8 cellular contexts compared by ENCODE assay signal in the genomic region with DNA sequence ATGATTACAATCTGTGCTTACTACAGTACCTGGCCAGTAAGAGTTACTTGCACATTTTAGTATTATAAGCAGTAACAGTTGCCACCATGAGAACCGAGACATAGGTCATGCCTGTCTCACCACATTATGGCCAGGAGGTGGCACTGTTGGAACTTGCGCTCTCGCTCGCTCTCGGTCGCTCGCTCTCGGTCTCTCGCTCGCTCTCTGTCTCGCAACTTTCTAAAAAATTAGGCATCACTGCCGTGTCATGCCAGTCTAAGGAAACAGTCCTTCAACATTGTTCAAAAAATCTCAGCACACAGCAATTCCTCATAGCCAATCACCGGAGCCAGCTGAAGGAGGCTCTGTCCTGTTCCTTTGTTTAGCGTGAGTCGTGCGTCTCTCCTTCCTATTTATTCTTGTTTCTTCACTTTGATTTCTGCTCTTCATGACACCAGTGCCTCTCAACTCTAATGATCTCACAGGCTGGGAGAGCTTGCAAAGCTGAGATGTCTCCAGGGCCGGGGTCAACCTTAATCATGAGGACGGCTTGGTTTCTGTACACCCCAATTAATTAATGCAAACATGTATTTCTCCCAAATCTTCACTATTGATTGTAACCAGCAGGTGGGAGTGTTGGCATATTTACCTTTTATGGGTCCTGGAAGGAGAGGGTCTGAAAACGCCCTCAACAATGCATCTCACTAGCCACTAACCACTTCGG. TPM values are rescaled to one million over a fixed set of nuclear protein-coding genes. Genes with fewer than 3 reads are reported as not detected.
DNase-seq lines count a peak whose midpoint lies in the region; TF ChIP-seq lines count a peak whose summit lies in the region.

No MANE protein-coding gene starts in this region.

- no peak overlapping the region for H4K8ac ChIP-seq in neuronal stem cell (ENCODE audit: low read depth, low read length)

- H3K18ac ChIP-seq in neuronal stem cell (ENCODE audit: low read length): no peak overlapping the region

- peak; percentile 79 to 94 (median 85) for TF ChIP-seq CTCF in testis (IDR thresholded peaks at IDR 0.05)

- no peak overlapping the region for H3K14ac ChIP-seq in neuronal stem cell (ENCODE audit: low read length)

- 0 out of 2 replicates have a peak, but pooled peaks cover 3% of the 10 kb centered on the region for H3K4me1 ChIP-seq in HAP-1
- H3K4me1 ChIP-seq in SJCRH30: peaks cover 20% of the 10 kb centered on the region
- H3K4me1 ChIP-seq in neuronal stem cell (ENCODE audit: control insufficient read depth in 2 of 2, insufficient read depth in 1 of 2, low read depth in 1 of 2, low read length in 2 of 2): peaks cover 0 to 4% of the 10 kb centered on the region in 2 donors
- peaks cover 5% of the 10 kb centered on the region for H3K4me1 ChIP-seq in testis

- no peak overlapping the region for H2AK5ac ChIP-seq in neuronal stem cell (ENCODE audit: low read depth, low read length)

- H2BK15ac ChIP-seq in neuronal stem cell (ENCODE audit: low read length): no peak overlapping the region

- in situ Hi-C loops in HAP-1 (cut with MboI; ENCODE audit: low sequenced_read_pairs): loop anchor here (5.0 kb wide), 1 partner anchor 433 kb away; no protein-coding TSS in a partner anchor

- H3K9ac ChIP-seq in neuronal stem cell (ENCODE audit: low read depth, low read length, poor library complexity): no peak overlapping the region

- peak; percentile 60 for DNase-seq in GDM1 (lab: John Stamatoyannopoulos, UW)
- DNase-seq in HAP-1 (ENCODE audit: low spot score in 2 of 2): peak; percentile 74 to 75
- peak; percentile 80 for DNase-seq in M059J (ENCODE audit: low read depth)
- DNase-seq in SJCRH30: peak; percentile 62 to 86
- DNase-seq in activated naive CD4-positive, alpha-beta T cell treated with anti-CD3 and anti-CD28 coated beads for 36 hours: peak; percentile 79
- DNase-seq in germinal center (ENCODE audit: low spot score): peak; percentile 73
- peak; percentile 83 for DNase-seq in neuronal stem cell (ENCODE audit: low spot score)
- peak; percentile 86 for DNase-seq in testis

- peak overlapping the region; percentile 81 for H3K4me2 ChIP-seq in neuronal stem cell (ENCODE audit: insufficient read depth, low read length, poor library complexity, severe bottlenecking)

- H3K27ac ChIP-seq in SJCRH30: peak overlapping the region; percentile 66
- H3K27ac ChIP-seq in neuronal stem cell (replicated peaks; ENCODE audit: low read length): no peak overlapping the region
- peak overlapping the region; percentile 28 to 46 for H3K27ac ChIP-seq in testis

- H3K36me3 ChIP-seq in HAP-1 (replicated peaks) (no peaks in the 10 kb centered on the region), SJCRH30 (no peaks in the 10 kb centered on the region), neuronal stem cell (replicated peaks in 1 of 2; ENCODE audit: control insufficient read depth in 2 of 2, insufficient read depth in 2 of 2, low read length in 2 of 2) (no peaks in the 10 kb centered on the region), testis (ENCODE audit: low read depth, missing control alignments) (no peaks in the 10 kb centered on the region)

- H3K36me3 Mint-ChIP-seq in activated naive CD4-positive, alpha-beta T cell treated with anti-CD3 and anti-CD28 coated beads for 36 hours (ENCODE audit: low read depth): no peaks in the 10 kb centered on the region

- no peak overlapping the region for H3K23ac ChIP-seq in neuronal stem cell (ENCODE audit: low read depth, low read length, poor library complexity)

- H3K27ac Mint-ChIP-seq in activated naive CD4-positive, alpha-beta T cell treated with anti-CD3 and anti-CD28 coated beads for 36 hours: no peak overlapping the region

- CTCF ChIA-PET in activated naive CD4-positive, alpha-beta T cell treated with anti-CD3 and anti-CD28 coated beads for 36 hours (lab: Charles Lee): interaction anchor here (0.6 to 7.3 kb wide), 18 partner anchors 8 to 467 kb away, joined by 3 to 216 read pairs (median 4); no protein-coding TSS in a partner anchor

- WGBS in neuronal stem cell (ENCODE audit: extremely low coverage in 2 of 2, insufficient read length in 2 of 2, insufficient replicate concordance in 1 of 2), 2 donors: no CpG with 5 or more reads among the region's 20 CpGs
- WGBS in testis, 2 donors: 1% methylated on average over 20 of the region's 20 CpGs

- TF ChIP-seq POLR2A in testis (IDR thresholded peaks at IDR 0.05): no peak

- H3K9me3 ChIP-seq in HAP-1 (no peaks in the 10 kb centered on the region), SJCRH30 (replicated peaks) (no peaks in the 10 kb centered on the region), neuronal stem cell (replicated peaks in 1 of 2; ENCODE audit: control insufficient read depth in 2 of 2, insufficient read depth in 1 of 2, low read depth in 1 of 2, low read length in 2 of 2) (no peaks in the 10 kb centered on the region), testis (no peaks in the 10 kb centered on the region)

- H3K9me3 Mint-ChIP-seq in activated naive CD4-positive, alpha-beta T cell treated with anti-CD3 and anti-CD28 coated beads for 36 hours: no peaks in the 10 kb centered on the region

- intact Hi-C loops in activated naive CD4-positive, alpha-beta T cell treated with anti-CD3 and anti-CD28 coated beads for 36 hours (cut with micrococcal nuclease): loop anchor here (1.0 to 10.0 kb wide), 6 partner anchors 90 to 460 kb away; no protein-coding TSS in a partner anchor
- intact Hi-C loops in testis (cut with DNase I; ENCODE audit: low total_unique reads): no loop called here

- no peak overlapping the region for H2BK120ac ChIP-seq in neuronal stem cell (ENCODE audit: low read depth, low read length)

- peak overlapping the region; percentile 90 for H2AFZ ChIP-seq in neuronal stem cell (ENCODE audit: low read length)

- H3K4me1 Mint-ChIP-seq in activated naive CD4-positive, alpha-beta T cell treated with anti-CD3 and anti-CD28 coated beads for 36 hours (ENCODE audit: low read depth): peaks cover 9% of the 10 kb centered on the region

- H2BK12ac ChIP-seq in neuronal stem cell (ENCODE audit: low read length): no peak overlapping the region

- H4K91ac ChIP-seq in neuronal stem cell (ENCODE audit: low read depth, low read length, poor library complexity): no peak overlapping the region

- H3K4ac ChIP-seq in neuronal stem cell (ENCODE audit: low read length): no peak overlapping the region

- H3K27me3 ChIP-seq in HAP-1 (ENCODE audit: low read depth): peaks cover 16% of the 10 kb centered on the region
- no peaks in the 10 kb centered on the region for H3K27me3 ChIP-seq in SJCRH30
- H3K27me3 ChIP-seq in neuronal stem cell (ENCODE audit: control insufficient read depth in 3 of 3, insufficient read depth in 3 of 3, low read depth in 1 of 3, low read length in 3 of 3): peaks cover 0 to 21% (median 9%) of the 10 kb centered on the region in 3 experiments
- no peaks in the 10 kb centered on the region for H3K27me3 ChIP-seq in testis

- H3K4me3 Mint-ChIP-seq in activated naive CD4-positive, alpha-beta T cell treated with anti-CD3 and anti-CD28 coated beads for 36 hours: no peak overlapping the region

- peaks cover 11% of the 10 kb centered on the region for H3K27me3 Mint-ChIP-seq in activated naive CD4-positive, alpha-beta T cell treated with anti-CD3 and anti-CD28 coated beads for 36 hours (ENCODE audit: low read depth)

- H2BK5ac ChIP-seq in neuronal stem cell (ENCODE audit: low read length): no peak overlapping the region

- no peaks in the 10 kb centered on the region for H3K79me1 ChIP-seq in neuronal stem cell (ENCODE audit: low read depth, low read length)

- H3K4me3 ChIP-seq in HAP-1 (peak overlapping the region; percentile 34), SJCRH30 (peak overlapping the region; percentile 60), neuronal stem cell (ENCODE audit: low read length in 2 of 2) (peak overlapping the region; percentile 55 to 75), testis (peak overlapping the region; percentile 46 to 56)

RNA-seq across cellular contexts. Expression of a gene that starts 6.3 kb away (rescaled TPM):
- not detected in 2 replicates for total RNA-seq in M059J (2014; rRNA removed; shearing (Covaris generic))
- 0.05 TPM in 1 of 2 replicates, not detected in the other for total RNA-seq in SJCRH30 (2014; rRNA removed; shearing (Covaris generic))
- not detected for total RNA-seq in activated naive CD4-positive, alpha-beta T cell treated with anti-CD3 and anti-CD28 coated beads for 36 hours
- polyA plus RNA-seq in neuronal stem cell (2013, experiment 1 of 2): 0.13 TPM
- 0.10 TPM for polyA plus RNA-seq in neuronal stem cell (2013, experiment 2 of 2)
- under 1 TPM; 0.39 to 0.56 TPM for total RNA-seq in testis
- polyA plus RNA-seq in testis (ENCODE audit: insufficient read depth, low read depth, low replicate concordance): 1.2 TPM

RNA-seq across cellular contexts. Expression of a gene that starts 13.8 kb away (rescaled TPM):
- total RNA-seq in M059J (2014; rRNA removed; shearing (Covaris generic)): 6.9 and 10.9 TPM in 2 replicates
- 6.9 and 7.9 TPM in 2 replicates for total RNA-seq in SJCRH30 (2014; rRNA removed; shearing (Covaris generic))
- not detected for total RNA-seq in activated naive CD4-positive, alpha-beta T cell treated with anti-CD3 and anti-CD28 coated beads for 36 hours
- 0.61 TPM for polyA plus RNA-seq in neuronal stem cell (2013, experiment 1 of 2)
- 0.65 TPM for polyA plus RNA-seq in neuronal stem cell (2013, experiment 2 of 2)
- 1 to 10 TPM; 2.7 to 2.8 TPM for total RNA-seq in testis
- polyA plus RNA-seq in testis (ENCODE audit: insufficient read depth, low read depth, low replicate concordance): 5.7 TPM
